In the genomic region with DNA sequence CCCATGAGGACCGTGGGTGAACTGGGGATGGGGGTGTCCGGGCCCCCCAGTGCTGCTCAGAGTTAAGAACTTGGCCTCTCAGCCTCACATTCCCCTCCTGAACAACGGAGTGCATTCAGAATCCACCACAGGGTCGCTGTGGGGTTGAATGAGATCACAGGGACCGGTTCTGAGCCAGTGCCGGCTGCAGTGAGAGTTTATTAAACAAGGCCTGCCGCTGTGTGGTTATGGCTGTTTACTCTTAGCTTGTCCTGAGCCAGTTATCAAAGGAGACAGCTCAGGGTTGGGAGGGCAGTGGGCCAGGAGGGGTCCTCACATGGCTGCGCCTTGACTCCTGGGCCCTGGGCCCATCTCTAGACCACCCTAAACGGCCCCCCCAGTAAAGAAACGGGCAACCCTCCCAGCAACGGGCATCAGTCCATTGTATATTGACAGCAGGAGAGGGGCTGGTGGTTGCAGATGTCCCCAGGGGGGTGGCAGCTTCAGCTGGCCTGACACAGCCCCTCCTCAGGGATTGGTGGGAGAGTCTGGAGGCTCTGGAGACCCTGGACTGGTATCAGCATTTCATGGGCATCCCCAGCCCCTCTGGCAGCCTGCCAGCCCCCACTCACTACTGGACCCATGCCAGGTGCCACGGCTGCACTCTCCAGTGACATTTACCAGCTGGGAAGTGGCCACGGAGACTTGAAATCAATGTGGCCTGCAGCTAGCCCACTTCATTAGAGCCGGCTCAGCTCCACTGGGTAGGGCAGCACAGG, we compare ENCODE assay signal across 11 cellular contexts. TPM values are rescaled to one million over a fixed set of nuclear protein-coding genes. Genes with fewer than 3 reads are reported as not detected.
A peak's percentile ranks its signal among the peaks of the same experiment; 100 is the strongest.
DNase-seq lines count a peak whose midpoint lies in the region; ATAC-seq, FAIRE-seq and TF ChIP-seq lines count a peak whose summit lies in the region.
"Had no signal": no experiment of that assay in that cellular context is flagged by ENCODE, and none has a peak within 500 bp of the region (broad histone marks: within the 10 kb centered on the region; RNA-seq: fewer than 3 reads in every experiment).

No MANE protein-coding gene starts in this region.

- H3K4me1 ChIP-seq in BLaER1, result peaks cover 77% of the 10 kb centered on the region
- peaks cover 53% of the 10 kb centered on the region for H3K4me1 ChIP-seq in HUES48 (ENCODE audit: control insufficient read depth, insufficient read depth, low read length)
- H3K4me1 ChIP-seq in astrocyte (ENCODE audit: insufficient read depth, low read length), result peaks cover 30% of the 10 kb centered on the region
- peaks cover 50% of the 10 kb centered on the region for H3K4me1 ChIP-seq in mesenchymal stem cell (ENCODE audit: control insufficient read depth, insufficient read depth, low read depth, low read length)
- peaks cover 14 to 15% of the 10 kb centered on the region in 2 donors for H3K4me1 ChIP-seq in gastrocnemius medialis
- H3K4me1 ChIP-seq in Peyer's patch, result peaks cover 0 to 45% (median 3%) of the 10 kb centered on the region in 4 donors

- DNase-seq in astrocyte (ENCODE audit: low read depth) (peak; percentile 55), mesenchymal stem cell (peak; percentile 69), gastrocnemius medialis (no peak), Peyer's patch (no peak)
- no peak for DNase-seq in activated naive CD8-positive, alpha-beta T cell treated with anti-CD3 and anti-CD28 coated beads for 36 hours
- DNase-seq: kidney; stimulated activated CD4-positive, alpha-beta T cell treated with anti-CD3 and anti-CD28 coated beads, Interleukin-2, amount 100 ng/mL, for 48 hours had no signal

- 45% methylated on average over 10 of the region's 14 CpGs for WGBS in mesenchymal stem cell

- peak overlapping the region; percentile 73 for H3K27ac ChIP-seq in BLaER1
- peak overlapping the region; percentile 53 for H3K27ac ChIP-seq in HUES48 (ENCODE audit: low read depth, low read length)
- no peak overlapping the region for H3K27ac ChIP-seq in astrocyte (ENCODE audit: low read depth, low read length)
- no peak overlapping the region for H3K27ac ChIP-seq in mesenchymal stem cell (ENCODE audit: low read length, poor library complexity, severe bottlenecking)
- no peak overlapping the region for H3K27ac ChIP-seq in gastrocnemius medialis
- no peak overlapping the region for H3K27ac ChIP-seq in Peyer's patch

- H3K4me3 ChIP-seq in BLaER1 (0 out of 2 replicates have a peak overlapping the region, but pooled peaks have one; percentile 34), HUES48 (ENCODE audit: low read depth, low read length) (no peak overlapping the region), astrocyte (ENCODE audit: insufficient read depth, low read depth, low read length) (no peak overlapping the region), mesenchymal stem cell (ENCODE audit: insufficient read depth in 1 of 2, low read depth in 1 of 2, low read length in 2 of 2) (no peak overlapping the region), gastrocnemius medialis (no peak overlapping the region), Peyer's patch (no peak overlapping the region)

- no peak overlapping the region for H3K18ac ChIP-seq in mesenchymal stem cell (ENCODE audit: low read depth in 1 of 2, low read length in 2 of 2)

- H3K9me3 Mint-ChIP-seq in astrocyte (ENCODE audit: unreplicated experiment), result no peaks in the 10 kb centered on the region
- H3K9me3 Mint-ChIP-seq in activated naive CD8-positive, alpha-beta T cell treated with anti-CD3 and anti-CD28 coated beads for 36 hours, result no peaks in the 10 kb centered on the region
- H3K9me3 Mint-ChIP-seq: IgD-negative memory B cell had no signal

- no peak overlapping the region for H3K4ac ChIP-seq in mesenchymal stem cell (ENCODE audit: low read depth in 1 of 2, low read length in 2 of 2)

- intact Hi-C loops in gastrocnemius medialis (cut with DNase I; ENCODE audit: low total_unique reads), result no loop called here

- H2BK15ac ChIP-seq in mesenchymal stem cell (ENCODE audit: low read depth, poor library complexity, severe bottlenecking), result no peak overlapping the region

- ATAC-seq in GM21723 (IDR thresholded peaks at IDR 0.05; ENCODE audit: unreplicated experiment) (no peak), gastrocnemius medialis (no peak)

- H3K79me1 ChIP-seq in mesenchymal stem cell (replicated peaks; ENCODE audit: low read length, poor library complexity, severe bottlenecking), result no peaks in the 10 kb centered on the region

- no peaks in the 10 kb centered on the region for H3K79me2 ChIP-seq in astrocyte (ENCODE audit: insufficient read depth, low read length)

- H4K20me1 ChIP-seq in BLaER1 (no peaks in the 10 kb centered on the region), astrocyte (ENCODE audit: insufficient read depth, low read length) (peaks cover 20% of the 10 kb centered on the region)

- H3K23ac ChIP-seq in mesenchymal stem cell (ENCODE audit: low read length in 2 of 2), result peak overlapping the region in 1 of 2 experiments; percentile 51

- H2BK120ac ChIP-seq in mesenchymal stem cell (ENCODE audit: low read depth, low read length), result no peak overlapping the region

- in situ Hi-C loops in gastrocnemius medialis (cut with MboI; ENCODE audit: low sequenced_read_pairs in 4 of 4), result no loop called here

- H3K27me3 Mint-ChIP-seq in astrocyte (ENCODE audit: low read depth, unreplicated experiment), result peaks cover 57% of the 10 kb centered on the region
- H3K27me3 Mint-ChIP-seq in activated naive CD8-positive, alpha-beta T cell treated with anti-CD3 and anti-CD28 coated beads for 36 hours, result peaks cover 17% of the 10 kb centered on the region

- H3K4me2 ChIP-seq in BLaER1 (peak overlapping the region; percentile 89), astrocyte (ENCODE audit: low read length) (peak overlapping the region; percentile 13), mesenchymal stem cell (ENCODE audit: low read length, poor library complexity, severe bottlenecking) (no peak overlapping the region)

- H4K8ac ChIP-seq in mesenchymal stem cell (ENCODE audit: low read length), result no peak overlapping the region

- no peak overlapping the region for H3K4me3 Mint-ChIP-seq in astrocyte (ENCODE audit: unreplicated experiment)
- H3K4me3 Mint-ChIP-seq in activated naive CD8-positive, alpha-beta T cell treated with anti-CD3 and anti-CD28 coated beads for 36 hours, result no peak overlapping the region

- no peak overlapping the region for H3K27ac Mint-ChIP-seq in astrocyte (ENCODE audit: unreplicated experiment)
- H3K27ac Mint-ChIP-seq in activated naive CD8-positive, alpha-beta T cell treated with anti-CD3 and anti-CD28 coated beads for 36 hours, result no peak overlapping the region
- H3K27ac Mint-ChIP-seq: IgD-negative memory B cell had no signal

- H2AK5ac ChIP-seq in mesenchymal stem cell (ENCODE audit: low read length, severe bottlenecking), result no peak overlapping the region

- peak overlapping the region; percentile 62; the same call in 1 of the 2 replicates for H3K9ac ChIP-seq in BLaER1
- H3K9ac ChIP-seq in HUES48 (ENCODE audit: low read depth, low read length), result no peak overlapping the region
- H3K9ac ChIP-seq in astrocyte (ENCODE audit: low read length), result no peak overlapping the region
- H3K9ac ChIP-seq in mesenchymal stem cell (ENCODE audit: low read length), result no peak overlapping the region

- H3K27me3 ChIP-seq in BLaER1 (no peaks in the 10 kb centered on the region), HUES48 (ENCODE audit: control insufficient read depth, insufficient read depth, low read length) (peaks cover 44% of the 10 kb centered on the region), astrocyte (ENCODE audit: insufficient read depth, low read length) (no peaks in the 10 kb centered on the region), mesenchymal stem cell (ENCODE audit: control insufficient read depth in 1 of 2, insufficient read depth in 1 of 2, low read length in 2 of 2) (peaks cover 15 to 87% of the 10 kb centered on the region in 2 experiments), gastrocnemius medialis (no peaks in the 10 kb centered on the region), Peyer's patch (no peaks in the 10 kb centered on the region)

- H4K91ac ChIP-seq in mesenchymal stem cell (ENCODE audit: low read length), result no peak overlapping the region

- TF ChIP-seq CTCF in astrocyte (IDR thresholded peaks at IDR 0.05; ENCODE audit: insufficient read depth, low read depth, low read length) (no peak), gastrocnemius medialis (IDR thresholded peaks at IDR 0.05 in 4 of 5, conservative IDR thresholded peaks at IDR 0.05 in 1 of 5) (no peak), Peyer's patch (IDR thresholded peaks at IDR 0.05) (no peak)

- no peaks in the 10 kb centered on the region for H3K36me3 Mint-ChIP-seq in astrocyte (ENCODE audit: low read depth, unreplicated experiment)
- H3K36me3 Mint-ChIP-seq in activated naive CD8-positive, alpha-beta T cell treated with anti-CD3 and anti-CD28 coated beads for 36 hours, result no peaks in the 10 kb centered on the region
- H3K36me3 Mint-ChIP-seq: IgD-negative memory B cell had no signal

- H3K36me3 ChIP-seq in BLaER1 (no peaks in the 10 kb centered on the region), HUES48 (ENCODE audit: control insufficient read depth, insufficient read depth, low read length) (no peaks in the 10 kb centered on the region), astrocyte (ENCODE audit: insufficient read depth, low read length) (no peaks in the 10 kb centered on the region), mesenchymal stem cell (ENCODE audit: control insufficient read depth in 1 of 2, insufficient read depth in 2 of 2, low read depth in 1 of 2, low read length in 2 of 2) (no peaks in the 10 kb centered on the region), gastrocnemius medialis (no peaks in the 10 kb centered on the region), Peyer's patch (no peaks in the 10 kb centered on the region)

- no peak for TF ChIP-seq POLR2A in gastrocnemius medialis (IDR thresholded peaks at IDR 0.05)
- no peak for TF ChIP-seq POLR2A in Peyer's patch (IDR thresholded peaks at IDR 0.05)

- FAIRE-seq in astrocyte (lab: Jason Lieb, UNC), result no peak
- FAIRE-seq: kidney had no signal

- no peak overlapping the region for H3K14ac ChIP-seq in mesenchymal stem cell (ENCODE audit: low read length in 2 of 2)

- H2BK5ac ChIP-seq in mesenchymal stem cell (ENCODE audit: low read depth, low read length, poor library complexity, severe bottlenecking), result no peak overlapping the region

- H3K9me3 ChIP-seq in BLaER1 (no peaks in the 10 kb centered on the region), HUES48 (ENCODE audit: control insufficient read depth, insufficient read depth, low read length) (no peaks in the 10 kb centered on the region), astrocyte (ENCODE audit: insufficient read depth, low read depth, low read length) (no peaks in the 10 kb centered on the region), mesenchymal stem cell (ENCODE audit: control insufficient read depth, low read length) (no peaks in the 10 kb centered on the region), gastrocnemius medialis (no peaks in the 10 kb centered on the region), Peyer's patch (no peaks in the 10 kb centered on the region)

- H2AFZ ChIP-seq in astrocyte (ENCODE audit: low read depth, low read length), result no peak overlapping the region
- no peak overlapping the region for H2AFZ ChIP-seq in mesenchymal stem cell (ENCODE audit: low read depth, low read length)

- H2BK12ac ChIP-seq in mesenchymal stem cell (ENCODE audit: low read length in 2 of 2), result no peak overlapping the region

- peaks cover 3% of the 10 kb centered on the region for H3K4me1 Mint-ChIP-seq in astrocyte (ENCODE audit: low read depth, unreplicated experiment)
- H3K4me1 Mint-ChIP-seq in activated naive CD8-positive, alpha-beta T cell treated with anti-CD3 and anti-CD28 coated beads for 36 hours, result peaks cover 7% of the 10 kb centered on the region

RNA-seq across cellular contexts. Expression of a gene that starts 15.1 kb away (rescaled TPM):
- total RNA-seq in astrocyte (0.12 TPM in 1 of 2 replicates, not detected in the other), gastrocnemius medialis (not detected), Peyer's patch (1 to 10 TPM; 1.6 to 5.8 (median 2.9) TPM)
- polyA plus RNA-seq in mesenchymal stem cell (2013, experiment 1 of 2), result not detected
- polyA plus RNA-seq in mesenchymal stem cell (2013, experiment 2 of 2), result not detected
- under 1 TPM in 1 of 2 experiments, not detected in 1; 0.06 TPM for total RNA-seq in activated naive CD8-positive, alpha-beta T cell treated with anti-CD3 and anti-CD28 coated beads for 36 hours

Comparison
In these comparisons a context has a peak if more than half of its experiments do, and no peak if none do; other contexts are left out.
1. H3K27ac ChIP-seq: peak in BLaER1 (single experiment) and HUES48 (single experiment); none in astrocyte (single experiment), mesenchymal stem cell (single experiment), gastrocnemius medialis (0 of 4) and Peyer's patch (0 of 4).
2. DNase-seq: peak in astrocyte (single experiment) and mesenchymal stem cell (single experiment); none in gastrocnemius medialis (0 of 2), activated naive CD8-positive, alpha-beta T cell treated with anti-CD3 and anti-CD28 coated beads for 36 hours (single experiment) and Peyer's patch (0 of 3).